In genomic region chr15:35167675-35168074, GRCh38 we compare ENCODE assay signal across 21 cellular contexts.
DNase-seq lines count a peak whose midpoint lies in the region; ATAC-seq, FAIRE-seq and TF ChIP-seq lines count a peak whose summit lies in the region.
"Had no signal": no experiment of that assay in that cellular context is flagged by ENCODE, and none has a peak within 500 bp of the region (broad histone marks: within the 10 kb centered on the region; RNA-seq: fewer than 3 reads in every experiment).

No MANE protein-coding gene starts in this region.

- H3K27ac Mint-ChIP-seq in GM23338, result no peak overlapping the region
- H3K27ac Mint-ChIP-seq: H9 had no signal

- TF ChIP-seq RAD21 in K562 (CRISPR knock-in tag; conservative IDR thresholded peaks at IDR 0.05 in 1 of 2, IDR thresholded peaks at IDR 0.05 in 1 of 2), result no peak

- H3K36me3 Mint-ChIP-seq in GM23338 (ENCODE audit: low read depth), result no peaks in the 10 kb centered on the region

- no peaks in the 10 kb centered on the region for H3K27me3 ChIP-seq in K562 (ENCODE audit: control insufficient read depth in 2 of 2, insufficient read depth in 2 of 2, low read length in 2 of 2)
- no peaks in the 10 kb centered on the region for H3K27me3 ChIP-seq in smooth muscle cell (ENCODE audit: low read depth)
- no peaks in the 10 kb centered on the region for H3K27me3 ChIP-seq in GM23338 (ENCODE audit: insufficient read depth)
- H3K27me3 ChIP-seq: BE2C, SJSA1 had no signal

- BruUV-seq in K562 (replicated peaks; lab: Mats Ljungman, UMichigan), result no TSS peak

- POLR2A ChIA-PET in K562 (lab: Yijun Ruan, JAX), result interaction anchor here (1.2 to 1.7 kb wide), 2 partner anchors 8 to 14 kb away, joined by 3 to 4 read pairs; no protein-coding TSS in a partner anchor

- ATAC-seq in K562 (peak; percentile 15; the same call in 2 of the 3 replicates), GM23338 (no peak)
- ATAC-seq: A549 had no signal

- H3K4me3 ChIP-seq in K562, result no peak overlapping the region
- H3K4me3 ChIP-seq in smooth muscle cell, result no peak overlapping the region
- H3K4me3 ChIP-seq in GM23338, result no peak overlapping the region
- H3K4me3 ChIP-seq: A549, SJSA1 had no signal

- FAIRE-seq in K562 (lab: Jason Lieb, UNC) (no peak), GM19239 (lab: Jason Lieb, UNC) (no peak)
- FAIRE-seq: A549, HTR-8/SVneo had no signal

- H3K36me3 ChIP-seq in K562 (ENCODE audit: control insufficient read depth, insufficient read depth, low read length), result no peaks in the 10 kb centered on the region
- H3K36me3 ChIP-seq in smooth muscle cell (ENCODE audit: low read depth), result no peaks in the 10 kb centered on the region
- H3K36me3 ChIP-seq in GM23338 (ENCODE audit: insufficient read depth), result no peaks in the 10 kb centered on the region
- H3K36me3 ChIP-seq: BE2C, SJSA1 had no signal

- intact Hi-C loops in K562 (cut with micrococcal nuclease), result loop anchor here (5.0 kb wide), 1 partner anchor 180 kb away; the partner anchor contains the start of gene ZNF770

- no peaks in the 10 kb centered on the region for H4K20me1 ChIP-seq in K562 (replicated peaks; ENCODE audit: control insufficient read depth, insufficient read depth, low read length)
- H4K20me1 ChIP-seq in smooth muscle cell (ENCODE audit: low read depth), result no peaks in the 10 kb centered on the region
- H4K20me1 ChIP-seq in GM23338 (replicated peaks; ENCODE audit: insufficient read depth), result no peaks in the 10 kb centered on the region

- in situ Hi-C loops in G401 (cut with HindIII; ENCODE audit: low sequenced_read_pairs) (no loop called here), K562 (cut with MboI) (no loop called here)

- H3F3A ChIP-seq in smooth muscle cell (ENCODE audit: low read depth) (peaks cover 15% of the 10 kb centered on the region), GM23338 (replicated peaks; ENCODE audit: low read depth) (no peaks in the 10 kb centered on the region)

- no peak for TF ChIP-seq EP300 in K562 (IDR thresholded peaks at IDR 0.05; ENCODE audit: low read length)

- CTCF ChIA-PET in K562 (lab: Yijun Ruan, JAX; ENCODE audit: low intra/inter-chr PET ratio), result no interaction called here

- H3K9ac ChIP-seq in K562 (ENCODE audit: insufficient read depth in 1 of 2, low read depth in 2 of 2, low read length in 2 of 2), result peak overlapping the region in 1 of 2 experiments; percentile 60; a peak in 2 of 4 replicates
- no peak overlapping the region for H3K9ac ChIP-seq in smooth muscle cell (ENCODE audit: low read depth)

- H3K4me3 Mint-ChIP-seq in GM23338, result no peak overlapping the region
- H3K4me3 Mint-ChIP-seq: H9 had no signal

- H3K27ac ChIP-seq in K562 (ENCODE audit: extremely low read depth, low read depth, low read length), result peak overlapping the region; percentile 94
- peak overlapping the region; percentile 76 for H3K27ac ChIP-seq in smooth muscle cell (ENCODE audit: low read depth)
- no peak overlapping the region for H3K27ac ChIP-seq in GM23338 (ENCODE audit: low read depth)
- H3K27ac ChIP-seq: A549, SJSA1 had no signal

- H3K4me2 ChIP-seq in K562 (ENCODE audit: insufficient read depth, low read length) (peak overlapping the region; percentile 20), smooth muscle cell (peak overlapping the region; percentile 71), GM23338 (no peak overlapping the region)

- no peaks in the 10 kb centered on the region for H3K9me2 ChIP-seq in GM23338 (ENCODE audit: insufficient read depth)

- H3K9me3 Mint-ChIP-seq in GM23338, result no peaks in the 10 kb centered on the region
- H3K9me3 Mint-ChIP-seq: H9 had no signal

- H3K4me1 ChIP-seq in K562 (replicated peaks in 1 of 2; ENCODE audit: control insufficient read depth in 2 of 2, insufficient read depth in 2 of 2, low read length in 2 of 2) (peaks cover 6 to 40% of the 10 kb centered on the region in 2 experiments; a peak in 4 of 5 replicates), smooth muscle cell (ENCODE audit: low read depth) (peaks cover 17% of the 10 kb centered on the region), GM23338 (ENCODE audit: insufficient read depth) (no peaks in the 10 kb centered on the region)

- no peaks in the 10 kb centered on the region for H3K27me3 Mint-ChIP-seq in GM23338 (ENCODE audit: insufficient read depth, low read depth, poor library complexity)

- no peak for TF ChIP-seq CTCF in K562 (IDR thresholded peaks at IDR 0.05 in 2 of 3, conservative IDR thresholded peaks at IDR 0.05 in 1 of 3; ENCODE audit: insufficient read depth in 2 of 3, low read depth in 1 of 3, low read length in 3 of 3)
- TF ChIP-seq CTCF in smooth muscle cell (IDR thresholded peaks at IDR 0.05; ENCODE audit: borderline replicate concordance, insufficient read depth, poor library complexity, severe bottlenecking), result no peak
- TF ChIP-seq CTCF in GM23338 (conservative IDR thresholded peaks at IDR 0.05; ENCODE audit: low read depth in 2 of 2), result no peak

- no peaks in the 10 kb centered on the region for H3K9me3 ChIP-seq in K562 (replicated peaks; ENCODE audit: control insufficient read depth, insufficient read depth, low read depth, low read length)
- no peaks in the 10 kb centered on the region for H3K9me3 ChIP-seq in smooth muscle cell (replicated peaks; ENCODE audit: low read depth)
- H3K9me3 ChIP-seq: A549, BE2C, SJSA1 had no signal

- H3K79me2 ChIP-seq in K562 (ENCODE audit: control insufficient read depth, insufficient read depth, low read length) (no peaks in the 10 kb centered on the region), smooth muscle cell (ENCODE audit: low read depth) (no peaks in the 10 kb centered on the region), GM23338 (replicated peaks; ENCODE audit: insufficient read depth) (no peaks in the 10 kb centered on the region)

- H2AFZ ChIP-seq in K562 (ENCODE audit: low read depth, low read length) (peak overlapping the region; percentile 86), smooth muscle cell (ENCODE audit: low read depth) (no peak overlapping the region), GM23338 (no peak overlapping the region)

- no peak for TF ChIP-seq POLR2A in K562 (conservative IDR thresholded peaks at IDR 0.05)

- 7% methylated on average over 2 of the region's 2 CpGs for WGBS in K562 (ENCODE audit: insufficient coverage, low coverage, missing lambda C conversion rate)
- 80% methylated on average over 2 of the region's 2 CpGs for WGBS in smooth muscle cell (ENCODE audit: low lambda C conversion rate)

- peaks cover 10% of the 10 kb centered on the region; the same call in 2 of the 3 replicates for H3K4me1 Mint-ChIP-seq in GM23338

- peak; percentile 34 for DNase-seq in G401 (ENCODE audit: low spot score)
- peak; percentile 37 for DNase-seq in NCI-H2227 treated with DMSO at 0.1 percent for 48 hours (lab: John Stamatoyannopoulos, UW)
- DNase-seq in K562 (ENCODE audit: extremely low read depth in 1 of 4, low spot score in 3 of 4), result no peak
- no peak for DNase-seq in smooth muscle cell (lab: John Stamatoyannopoulos, UW; ENCODE audit: unreplicated experiment)
- no peak for DNase-seq in GM23338 (ENCODE audit: low spot score)
- no peak for DNase-seq in NCI-H1694 treated with DMSO at 0.1 percent for 48 hours (lab: John Stamatoyannopoulos, UW)
- DNase-seq in GM19239 (ENCODE audit: insufficient read length, low spot score), result no peak
- DNase-seq: BE2C; DND-41; H9; KG1; MM.1S; NCI-H2029 treated with DMSO at 0.1 percent for 48 hours; NCI-H524; NCI-H748 treated with DMSO at 0.1 percent for 48 hours; NK-92 treated with Interleukin-12 subunit alpha and Interleukin-12 subunit beta, amount 100 ng/mL, for 24 hours; Right ventricle myocardium superior; RPMI8226 had no signal

- no peaks in the 10 kb centered on the region for H3K9me1 ChIP-seq in K562 (ENCODE audit: control insufficient read depth, insufficient read depth, low read length)

TF ChIP-seq in K562, 482 proteins besides CTCF, POLR2A, EP300 and RAD21 (continues in another document):
- no peak for TF ChIP-seq EP400 (IDR thresholded peaks at IDR 0.05)
- TF ChIP-seq SMARCB1 (IDR thresholded peaks at IDR 0.05; ENCODE audit: insufficient read length, low read depth), result no peak
- TF ChIP-seq SMAD3 (CRISPR knock-in tag; conservative IDR thresholded peaks at IDR 0.05), result no peak
- no peak for TF ChIP-seq RBM14 (IDR thresholded peaks at IDR 0.05; ENCODE audit: borderline replicate concordance, insufficient read depth, low read depth, low read length)
- TF ChIP-seq MEIS2 (IDR thresholded peaks at IDR 0.05; ENCODE audit: partially characterized antibody), result peak; percentile 81
- no peak for TF ChIP-seq ZNF551 (CRISPR knock-in tag; IDR thresholded peaks at IDR 0.05)

TF ChIP-seq in GM23338, 12 proteins besides CTCF, POLR2A, EP300 and RAD21 (continues in another document):
- TF ChIP-seq JUNB (IDR thresholded peaks at IDR 0.05; ENCODE audit: unreplicated experiment) (no peak), EZH2 (IDR thresholded peaks at IDR 0.05; ENCODE audit: low read depth, unreplicated experiment) (no peak), POLR2AphosphoS5 (IDR thresholded peaks at IDR 0.05; ENCODE audit: low read depth) (no peak), ZNF331 (CRISPR knock-in tag; IDR thresholded peaks at IDR 0.05; ENCODE audit: low read depth) (no peak), ZNF114 (CRISPR knock-in tag; IDR thresholded peaks at IDR 0.05) (no peak), ETS1 (IDR thresholded peaks at IDR 0.05) (no peak), EZH2phosphoT487 (IDR thresholded peaks at IDR 0.05; ENCODE audit: unreplicated experiment) (no peak)

Comparison
In these comparisons a context has a peak if more than half of its experiments do, and no peak if none do; other contexts are left out.
1. DNase-seq: peak in G401 (single experiment) and NCI-H2227 treated with DMSO at 0.1 percent for 48 hours (single experiment); none in K562 (0 of 4), smooth muscle cell (single experiment), GM23338 (single experiment), NCI-H1694 treated with DMSO at 0.1 percent for 48 hours (single experiment) and GM19239 (single experiment).